Comparison of ENCODE assay signal across 1 cellular context in the genomic region with DNA sequence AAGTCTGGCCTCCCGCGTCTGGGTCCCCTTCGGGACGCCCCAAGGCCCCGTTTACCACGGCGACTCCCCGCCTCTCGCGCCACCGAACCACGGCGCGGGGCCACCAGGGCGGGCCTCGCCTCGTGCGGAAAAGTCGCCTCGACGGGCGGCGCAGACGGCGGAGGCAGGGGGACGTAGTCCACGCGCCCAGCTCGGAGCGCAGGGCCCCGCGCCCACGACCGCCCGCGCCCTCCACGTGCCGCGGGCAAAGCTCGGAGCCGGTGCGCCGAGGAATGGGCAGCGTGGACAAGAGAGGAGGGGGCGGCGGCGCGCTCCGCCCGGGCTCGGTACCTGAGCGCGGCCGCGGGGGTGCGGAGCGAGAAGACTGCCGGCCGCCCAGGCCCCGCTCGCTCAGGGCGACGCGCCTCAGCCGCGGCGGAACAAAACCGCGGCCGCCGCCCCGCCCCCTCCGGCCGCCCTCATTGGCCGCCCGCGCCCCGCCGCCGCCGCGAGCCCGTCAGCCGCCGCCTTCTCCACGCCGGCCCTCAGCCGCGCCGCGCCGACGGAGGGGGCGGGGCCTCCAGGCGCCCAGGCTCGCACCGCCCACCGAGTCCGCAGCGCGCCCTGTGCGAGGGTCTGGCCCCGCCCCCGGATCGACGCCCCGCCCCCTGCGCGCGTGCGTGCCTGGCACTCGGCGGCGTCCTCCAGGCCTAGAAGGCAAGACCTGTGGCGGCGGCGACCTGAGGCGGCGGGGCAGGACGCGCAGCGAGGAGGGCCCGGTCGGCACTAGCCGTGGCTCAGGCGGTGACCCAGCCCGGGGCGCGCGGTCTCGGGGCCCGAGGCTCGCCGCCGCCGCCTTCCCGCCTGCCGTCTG.
A peak's percentile ranks its signal among the peaks of the same experiment; 100 is the strongest.
TF ChIP-seq lines count a peak whose summit lies in the region.

A gene with protein sequence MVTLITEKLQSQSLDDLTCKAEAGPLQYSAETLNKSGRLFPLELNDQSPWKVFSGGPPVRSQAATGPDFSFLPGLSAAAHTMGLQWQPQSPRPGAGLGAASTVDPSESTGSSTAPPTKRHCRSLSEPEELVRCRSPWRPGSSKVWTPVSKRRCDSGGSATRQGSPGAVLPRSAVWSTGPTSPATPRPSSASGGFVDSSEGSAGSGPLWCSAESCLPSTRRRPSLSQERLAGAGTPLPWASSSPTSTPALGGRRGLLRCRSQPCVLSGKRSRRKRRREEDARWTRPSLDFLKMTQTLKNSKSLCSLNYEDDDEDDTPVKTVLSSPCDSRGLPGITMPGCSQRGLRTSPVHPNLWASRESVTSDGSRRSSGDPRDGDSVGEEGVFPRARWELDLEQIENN (minus strand): TSS at position 411 of the 853 bp plus-strand sequence. CDS start 15,572 bp downstream, outside the sequence.

TF ChIP-seq in K562, 482 proteins besides CTCF, POLR2A, EP300 and RAD21 (continued from another document and continues in another):
- TF ChIP-seq MYBL2 (IDR thresholded peaks at IDR 0.05; ENCODE audit: low read depth) (no peak), MYBL2 (CRISPR knock-in tag; IDR thresholded peaks at IDR 0.05; ENCODE audit: borderline replicate concordance) (no peak), ZNF584 (CRISPR knock-in tag; IDR thresholded peaks at IDR 0.05; ENCODE audit: low read depth) (no peak), KLF13 (tag; IDR thresholded peaks at IDR 0.05; ENCODE audit: borderline replicate concordance, low read depth) (peak; percentile 51; the same call in 1 of the 2 replicates), ZFX (CRISPR knock-in tag; IDR thresholded peaks at IDR 0.05) (peak; percentile 89), ZNF76 (CRISPR knock-in tag; IDR thresholded peaks at IDR 0.05; ENCODE audit: borderline replicate concordance) (0 out of 2 replicates have a peak, but pooled peaks have one; percentile 45), RBBP5 (IDR thresholded peaks at IDR 0.05; ENCODE audit: borderline replicate concordance, insufficient read depth, low read length, poor library complexity, severe bottlenecking) (peak; percentile 71), ZNF311 (CRISPR knock-in tag; IDR thresholded peaks at IDR 0.05) (no peak)
- TF ChIP-seq, protein P1, sequence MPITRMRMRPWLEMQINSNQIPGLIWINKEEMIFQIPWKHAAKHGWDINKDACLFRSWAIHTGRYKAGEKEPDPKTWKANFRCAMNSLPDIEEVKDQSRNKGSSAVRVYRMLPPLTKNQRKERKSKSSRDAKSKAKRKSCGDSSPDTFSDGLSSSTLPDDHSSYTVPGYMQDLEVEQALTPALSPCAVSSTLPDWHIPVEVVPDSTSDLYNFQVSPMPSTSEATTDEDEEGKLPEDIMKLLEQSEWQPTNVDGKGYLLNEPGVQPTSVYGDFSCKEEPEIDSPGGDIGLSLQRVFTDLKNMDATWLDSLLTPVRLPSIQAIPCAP (CRISPR knock-in tag; IDR thresholded peaks at IDR 0.05; ENCODE audit: borderline replicate concordance): peak; percentile 83; the same call in 1 of the 2 replicates
- TF ChIP-seq, protein P2, sequence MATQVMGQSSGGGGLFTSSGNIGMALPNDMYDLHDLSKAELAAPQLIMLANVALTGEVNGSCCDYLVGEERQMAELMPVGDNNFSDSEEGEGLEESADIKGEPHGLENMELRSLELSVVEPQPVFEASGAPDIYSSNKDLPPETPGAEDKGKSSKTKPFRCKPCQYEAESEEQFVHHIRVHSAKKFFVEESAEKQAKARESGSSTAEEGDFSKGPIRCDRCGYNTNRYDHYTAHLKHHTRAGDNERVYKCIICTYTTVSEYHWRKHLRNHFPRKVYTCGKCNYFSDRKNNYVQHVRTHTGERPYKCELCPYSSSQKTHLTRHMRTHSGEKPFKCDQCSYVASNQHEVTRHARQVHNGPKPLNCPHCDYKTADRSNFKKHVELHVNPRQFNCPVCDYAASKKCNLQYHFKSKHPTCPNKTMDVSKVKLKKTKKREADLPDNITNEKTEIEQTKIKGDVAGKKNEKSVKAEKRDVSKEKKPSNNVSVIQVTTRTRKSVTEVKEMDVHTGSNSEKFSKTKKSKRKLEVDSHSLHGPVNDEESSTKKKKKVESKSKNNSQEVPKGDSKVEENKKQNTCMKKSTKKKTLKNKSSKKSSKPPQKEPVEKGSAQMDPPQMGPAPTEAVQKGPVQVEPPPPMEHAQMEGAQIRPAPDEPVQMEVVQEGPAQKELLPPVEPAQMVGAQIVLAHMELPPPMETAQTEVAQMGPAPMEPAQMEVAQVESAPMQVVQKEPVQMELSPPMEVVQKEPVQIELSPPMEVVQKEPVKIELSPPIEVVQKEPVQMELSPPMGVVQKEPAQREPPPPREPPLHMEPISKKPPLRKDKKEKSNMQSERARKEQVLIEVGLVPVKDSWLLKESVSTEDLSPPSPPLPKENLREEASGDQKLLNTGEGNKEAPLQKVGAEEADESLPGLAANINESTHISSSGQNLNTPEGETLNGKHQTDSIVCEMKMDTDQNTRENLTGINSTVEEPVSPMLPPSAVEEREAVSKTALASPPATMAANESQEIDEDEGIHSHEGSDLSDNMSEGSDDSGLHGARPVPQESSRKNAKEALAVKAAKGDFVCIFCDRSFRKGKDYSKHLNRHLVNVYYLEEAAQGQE (CRISPR knock-in tag; IDR thresholded peaks at IDR 0.05; ENCODE audit: low read depth): 0 out of 2 replicates have a peak, but pooled peaks have one; percentile 62
- TF ChIP-seq, protein P3, sequence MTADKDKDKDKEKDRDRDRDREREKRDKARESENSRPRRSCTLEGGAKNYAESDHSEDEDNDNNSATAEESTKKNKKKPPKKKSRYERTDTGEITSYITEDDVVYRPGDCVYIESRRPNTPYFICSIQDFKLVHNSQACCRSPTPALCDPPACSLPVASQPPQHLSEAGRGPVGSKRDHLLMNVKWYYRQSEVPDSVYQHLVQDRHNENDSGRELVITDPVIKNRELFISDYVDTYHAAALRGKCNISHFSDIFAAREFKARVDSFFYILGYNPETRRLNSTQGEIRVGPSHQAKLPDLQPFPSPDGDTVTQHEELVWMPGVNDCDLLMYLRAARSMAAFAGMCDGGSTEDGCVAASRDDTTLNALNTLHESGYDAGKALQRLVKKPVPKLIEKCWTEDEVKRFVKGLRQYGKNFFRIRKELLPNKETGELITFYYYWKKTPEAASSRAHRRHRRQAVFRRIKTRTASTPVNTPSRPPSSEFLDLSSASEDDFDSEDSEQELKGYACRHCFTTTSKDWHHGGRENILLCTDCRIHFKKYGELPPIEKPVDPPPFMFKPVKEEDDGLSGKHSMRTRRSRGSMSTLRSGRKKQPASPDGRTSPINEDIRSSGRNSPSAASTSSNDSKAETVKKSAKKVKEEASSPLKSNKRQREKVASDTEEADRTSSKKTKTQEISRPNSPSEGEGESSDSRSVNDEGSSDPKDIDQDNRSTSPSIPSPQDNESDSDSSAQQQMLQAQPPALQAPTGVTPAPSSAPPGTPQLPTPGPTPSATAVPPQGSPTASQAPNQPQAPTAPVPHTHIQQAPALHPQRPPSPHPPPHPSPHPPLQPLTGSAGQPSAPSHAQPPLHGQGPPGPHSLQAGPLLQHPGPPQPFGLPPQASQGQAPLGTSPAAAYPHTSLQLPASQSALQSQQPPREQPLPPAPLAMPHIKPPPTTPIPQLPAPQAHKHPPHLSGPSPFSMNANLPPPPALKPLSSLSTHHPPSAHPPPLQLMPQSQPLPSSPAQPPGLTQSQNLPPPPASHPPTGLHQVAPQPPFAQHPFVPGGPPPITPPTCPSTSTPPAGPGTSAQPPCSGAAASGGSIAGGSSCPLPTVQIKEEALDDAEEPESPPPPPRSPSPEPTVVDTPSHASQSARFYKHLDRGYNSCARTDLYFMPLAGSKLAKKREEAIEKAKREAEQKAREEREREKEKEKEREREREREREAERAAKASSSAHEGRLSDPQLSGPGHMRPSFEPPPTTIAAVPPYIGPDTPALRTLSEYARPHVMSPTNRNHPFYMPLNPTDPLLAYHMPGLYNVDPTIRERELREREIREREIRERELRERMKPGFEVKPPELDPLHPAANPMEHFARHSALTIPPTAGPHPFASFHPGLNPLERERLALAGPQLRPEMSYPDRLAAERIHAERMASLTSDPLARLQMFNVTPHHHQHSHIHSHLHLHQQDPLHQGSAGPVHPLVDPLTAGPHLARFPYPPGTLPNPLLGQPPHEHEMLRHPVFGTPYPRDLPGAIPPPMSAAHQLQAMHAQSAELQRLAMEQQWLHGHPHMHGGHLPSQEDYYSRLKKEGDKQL (CRISPR knock-in tag; IDR thresholded peaks at IDR 0.05; ENCODE audit: borderline replicate concordance): peak; percentile 95; the same call in 1 of the 2 replicates
- TF ChIP-seq, protein P4, sequence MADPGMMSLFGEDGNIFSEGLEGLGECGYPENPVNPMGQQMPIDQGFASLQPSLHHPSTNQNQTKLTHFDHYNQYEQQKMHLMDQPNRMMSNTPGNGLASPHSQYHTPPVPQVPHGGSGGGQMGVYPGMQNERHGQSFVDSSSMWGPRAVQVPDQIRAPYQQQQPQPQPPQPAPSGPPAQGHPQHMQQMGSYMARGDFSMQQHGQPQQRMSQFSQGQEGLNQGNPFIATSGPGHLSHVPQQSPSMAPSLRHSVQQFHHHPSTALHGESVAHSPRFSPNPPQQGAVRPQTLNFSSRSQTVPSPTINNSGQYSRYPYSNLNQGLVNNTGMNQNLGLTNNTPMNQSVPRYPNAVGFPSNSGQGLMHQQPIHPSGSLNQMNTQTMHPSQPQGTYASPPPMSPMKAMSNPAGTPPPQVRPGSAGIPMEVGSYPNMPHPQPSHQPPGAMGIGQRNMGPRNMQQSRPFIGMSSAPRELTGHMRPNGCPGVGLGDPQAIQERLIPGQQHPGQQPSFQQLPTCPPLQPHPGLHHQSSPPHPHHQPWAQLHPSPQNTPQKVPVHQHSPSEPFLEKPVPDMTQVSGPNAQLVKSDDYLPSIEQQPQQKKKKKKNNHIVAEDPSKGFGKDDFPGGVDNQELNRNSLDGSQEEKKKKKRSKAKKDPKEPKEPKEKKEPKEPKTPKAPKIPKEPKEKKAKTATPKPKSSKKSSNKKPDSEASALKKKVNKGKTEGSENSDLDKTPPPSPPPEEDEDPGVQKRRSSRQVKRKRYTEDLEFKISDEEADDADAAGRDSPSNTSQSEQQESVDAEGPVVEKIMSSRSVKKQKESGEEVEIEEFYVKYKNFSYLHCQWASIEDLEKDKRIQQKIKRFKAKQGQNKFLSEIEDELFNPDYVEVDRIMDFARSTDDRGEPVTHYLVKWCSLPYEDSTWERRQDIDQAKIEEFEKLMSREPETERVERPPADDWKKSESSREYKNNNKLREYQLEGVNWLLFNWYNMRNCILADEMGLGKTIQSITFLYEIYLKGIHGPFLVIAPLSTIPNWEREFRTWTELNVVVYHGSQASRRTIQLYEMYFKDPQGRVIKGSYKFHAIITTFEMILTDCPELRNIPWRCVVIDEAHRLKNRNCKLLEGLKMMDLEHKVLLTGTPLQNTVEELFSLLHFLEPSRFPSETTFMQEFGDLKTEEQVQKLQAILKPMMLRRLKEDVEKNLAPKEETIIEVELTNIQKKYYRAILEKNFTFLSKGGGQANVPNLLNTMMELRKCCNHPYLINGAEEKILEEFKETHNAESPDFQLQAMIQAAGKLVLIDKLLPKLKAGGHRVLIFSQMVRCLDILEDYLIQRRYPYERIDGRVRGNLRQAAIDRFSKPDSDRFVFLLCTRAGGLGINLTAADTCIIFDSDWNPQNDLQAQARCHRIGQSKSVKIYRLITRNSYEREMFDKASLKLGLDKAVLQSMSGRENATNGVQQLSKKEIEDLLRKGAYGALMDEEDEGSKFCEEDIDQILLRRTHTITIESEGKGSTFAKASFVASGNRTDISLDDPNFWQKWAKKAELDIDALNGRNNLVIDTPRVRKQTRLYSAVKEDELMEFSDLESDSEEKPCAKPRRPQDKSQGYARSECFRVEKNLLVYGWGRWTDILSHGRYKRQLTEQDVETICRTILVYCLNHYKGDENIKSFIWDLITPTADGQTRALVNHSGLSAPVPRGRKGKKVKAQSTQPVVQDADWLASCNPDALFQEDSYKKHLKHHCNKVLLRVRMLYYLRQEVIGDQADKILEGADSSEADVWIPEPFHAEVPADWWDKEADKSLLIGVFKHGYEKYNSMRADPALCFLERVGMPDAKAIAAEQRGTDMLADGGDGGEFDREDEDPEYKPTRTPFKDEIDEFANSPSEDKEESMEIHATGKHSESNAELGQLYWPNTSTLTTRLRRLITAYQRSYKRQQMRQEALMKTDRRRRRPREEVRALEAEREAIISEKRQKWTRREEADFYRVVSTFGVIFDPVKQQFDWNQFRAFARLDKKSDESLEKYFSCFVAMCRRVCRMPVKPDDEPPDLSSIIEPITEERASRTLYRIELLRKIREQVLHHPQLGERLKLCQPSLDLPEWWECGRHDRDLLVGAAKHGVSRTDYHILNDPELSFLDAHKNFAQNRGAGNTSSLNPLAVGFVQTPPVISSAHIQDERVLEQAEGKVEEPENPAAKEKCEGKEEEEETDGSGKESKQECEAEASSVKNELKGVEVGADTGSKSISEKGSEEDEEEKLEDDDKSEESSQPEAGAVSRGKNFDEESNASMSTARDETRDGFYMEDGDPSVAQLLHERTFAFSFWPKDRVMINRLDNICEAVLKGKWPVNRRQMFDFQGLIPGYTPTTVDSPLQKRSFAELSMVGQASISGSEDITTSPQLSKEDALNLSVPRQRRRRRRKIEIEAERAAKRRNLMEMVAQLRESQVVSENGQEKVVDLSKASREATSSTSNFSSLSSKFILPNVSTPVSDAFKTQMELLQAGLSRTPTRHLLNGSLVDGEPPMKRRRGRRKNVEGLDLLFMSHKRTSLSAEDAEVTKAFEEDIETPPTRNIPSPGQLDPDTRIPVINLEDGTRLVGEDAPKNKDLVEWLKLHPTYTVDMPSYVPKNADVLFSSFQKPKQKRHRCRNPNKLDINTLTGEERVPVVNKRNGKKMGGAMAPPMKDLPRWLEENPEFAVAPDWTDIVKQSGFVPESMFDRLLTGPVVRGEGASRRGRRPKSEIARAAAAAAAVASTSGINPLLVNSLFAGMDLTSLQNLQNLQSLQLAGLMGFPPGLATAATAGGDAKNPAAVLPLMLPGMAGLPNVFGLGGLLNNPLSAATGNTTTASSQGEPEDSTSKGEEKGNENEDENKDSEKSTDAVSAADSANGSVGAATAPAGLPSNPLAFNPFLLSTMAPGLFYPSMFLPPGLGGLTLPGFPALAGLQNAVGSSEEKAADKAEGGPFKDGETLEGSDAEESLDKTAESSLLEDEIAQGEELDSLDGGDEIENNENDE (IDR thresholded peaks at IDR 0.05; ENCODE audit: low read depth, low read length): no peak
- TF ChIP-seq, protein P5, sequence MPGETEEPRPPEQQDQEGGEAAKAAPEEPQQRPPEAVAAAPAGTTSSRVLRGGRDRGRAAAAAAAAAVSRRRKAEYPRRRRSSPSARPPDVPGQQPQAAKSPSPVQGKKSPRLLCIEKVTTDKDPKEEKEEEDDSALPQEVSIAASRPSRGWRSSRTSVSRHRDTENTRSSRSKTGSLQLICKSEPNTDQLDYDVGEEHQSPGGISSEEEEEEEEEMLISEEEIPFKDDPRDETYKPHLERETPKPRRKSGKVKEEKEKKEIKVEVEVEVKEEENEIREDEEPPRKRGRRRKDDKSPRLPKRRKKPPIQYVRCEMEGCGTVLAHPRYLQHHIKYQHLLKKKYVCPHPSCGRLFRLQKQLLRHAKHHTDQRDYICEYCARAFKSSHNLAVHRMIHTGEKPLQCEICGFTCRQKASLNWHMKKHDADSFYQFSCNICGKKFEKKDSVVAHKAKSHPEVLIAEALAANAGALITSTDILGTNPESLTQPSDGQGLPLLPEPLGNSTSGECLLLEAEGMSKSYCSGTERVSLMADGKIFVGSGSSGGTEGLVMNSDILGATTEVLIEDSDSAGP (CRISPR knock-in tag; IDR thresholded peaks at IDR 0.05): 0 out of 2 replicates have a peak, but pooled peaks have one; percentile 17
